ENCODE assay signal across 11 cellular contexts in the genomic region with DNA sequence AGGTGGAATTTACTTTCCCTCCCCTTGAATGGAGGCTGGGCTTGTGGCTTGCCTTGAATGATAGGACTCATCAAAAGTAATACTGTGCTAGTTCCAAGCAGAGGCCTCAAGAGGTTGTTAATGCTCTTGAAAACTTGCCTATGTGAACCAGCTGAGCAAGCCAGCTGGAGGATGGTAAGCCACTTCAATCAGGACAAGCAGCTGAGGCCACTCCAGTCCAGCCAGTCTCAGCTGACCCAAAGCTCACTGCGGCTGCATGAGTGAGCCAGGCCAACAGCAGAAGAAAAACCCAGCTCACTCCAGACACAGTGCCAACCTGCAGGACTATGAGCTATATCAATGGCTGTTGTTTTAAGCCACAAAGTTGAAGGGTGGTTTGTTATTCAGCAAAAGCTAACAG.
DNase-seq lines count a peak whose midpoint lies in the region; ATAC-seq and TF ChIP-seq lines count a peak whose summit lies in the region.
"Had no signal": no experiment of that assay in that cellular context is flagged by ENCODE, and none has a peak within 500 bp of the region (broad histone marks: within the 10 kb centered on the region; RNA-seq: fewer than 3 reads in every experiment).

No MANE protein-coding gene starts in this region.

- CTCF ChIA-PET in PC-9 (lab: Charles Lee): no interaction called here

- H3K9me3 ChIP-seq in esophagus muscularis mucosa: no peaks in the 10 kb centered on the region
- no peaks in the 10 kb centered on the region for H3K9me3 ChIP-seq in PC-9 (ENCODE audit: insufficient read depth, low read depth)
- H3K9me3 ChIP-seq in Karpas-422 (ENCODE audit: low read length): no peaks in the 10 kb centered on the region

- H3K79me2 ChIP-seq in PC-9 (ENCODE audit: low read depth): no peaks in the 10 kb centered on the region
- no peaks in the 10 kb centered on the region for H3K79me2 ChIP-seq in Karpas-422 (ENCODE audit: low read length)

- no peaks in the 10 kb centered on the region for H3K9me2 ChIP-seq in PC-9 (ENCODE audit: insufficient read depth)
- no peaks in the 10 kb centered on the region for H3K9me2 ChIP-seq in Karpas-422 (replicated peaks; ENCODE audit: insufficient read depth, low read length)

- H3K27ac ChIP-seq in esophagus muscularis mucosa (replicated peaks in 1 of 4) (no peak overlapping the region), PC-9 (no peak overlapping the region), Karpas-422 (ENCODE audit: low read length) (no peak overlapping the region)

- H2AFZ ChIP-seq in PC-9: no peak overlapping the region
- H2AFZ ChIP-seq in Karpas-422 (ENCODE audit: low read length): no peak overlapping the region

- no peak for TF ChIP-seq POLR2A in esophagus muscularis mucosa (IDR thresholded peaks at IDR 0.05; ENCODE audit: low read depth)

- no peaks in the 10 kb centered on the region for H3K27me3 ChIP-seq in esophagus muscularis mucosa
- no peaks in the 10 kb centered on the region for H3K27me3 ChIP-seq in PC-9 (ENCODE audit: insufficient read depth, low read depth)
- H3K27me3 ChIP-seq in Karpas-422 (ENCODE audit: low read length): no peaks in the 10 kb centered on the region

- ATAC-seq in GM18870 (IDR thresholded peaks at IDR 0.05; ENCODE audit: unreplicated experiment): peak; percentile 30
- ATAC-seq in GM21786 (IDR thresholded peaks at IDR 0.05; ENCODE audit: unreplicated experiment): peak; percentile 38

- POLR2A ChIA-PET in PC-9 (lab: Charles Lee; ENCODE audit: unreplicated experiment): no interaction called here

- H3K36me3 ChIP-seq in esophagus muscularis mucosa: no peaks in the 10 kb centered on the region
- no peaks in the 10 kb centered on the region for H3K36me3 ChIP-seq in PC-9 (ENCODE audit: low read depth)
- no peaks in the 10 kb centered on the region for H3K36me3 ChIP-seq in Karpas-422 (ENCODE audit: insufficient read depth, low read length)

- H3K9ac ChIP-seq in Karpas-422 (ENCODE audit: low read length): no peak overlapping the region

- no peak overlapping the region for H3K4me3 ChIP-seq in epithelial cell of proximal tubule (ENCODE audit: low read depth, low read length)
- H3K4me3 ChIP-seq in esophagus muscularis mucosa: no peak overlapping the region
- H3K4me3 ChIP-seq in PC-9: no peak overlapping the region
- no peak overlapping the region for H3K4me3 ChIP-seq in Karpas-422 (ENCODE audit: low read length)

- TF ChIP-seq EP300 in esophagus muscularis mucosa (IDR thresholded peaks at IDR 0.05): no peak

- H3K4me1 ChIP-seq in esophagus muscularis mucosa (no peaks in the 10 kb centered on the region), PC-9 (replicated peaks; ENCODE audit: insufficient read depth) (peaks cover 19% of the 10 kb centered on the region; the same call in 1 of the 2 replicates), Karpas-422 (ENCODE audit: low read length) (no peaks in the 10 kb centered on the region)

- no peaks in the 10 kb centered on the region for H4K20me1 ChIP-seq in PC-9 (ENCODE audit: insufficient read depth)
- H4K20me1 ChIP-seq in Karpas-422 (ENCODE audit: insufficient read depth, low read depth, low read length): no peaks in the 10 kb centered on the region

- peak; percentile 65 for DNase-seq in HK-2 (ENCODE audit: unreplicated experiment)
- peak; percentile 25 for DNase-seq in epithelial cell of proximal tubule (ENCODE audit: low read depth)
- DNase-seq in esophagus muscularis mucosa (ENCODE audit: extremely low spot score): no peak
- DNase-seq in PC-9: no peak
- DNase-seq in Karpas-422: no peak
- no peak for DNase-seq in DMS114 treated with DMSO at 0.1 percent for 48 hours (lab: John Stamatoyannopoulos, UW; ENCODE audit: unreplicated experiment)
- DNase-seq: cerebellar nuclear complex; NCI-H1930; stimulated activated CD4-positive, alpha-beta T cell treated with anti-CD3 and anti-CD28 coated beads, Interleukin-4, amount 100 ng/mL, for 24 hours had no signal

- WGBS in esophagus muscularis mucosa: 80% methylated on average over 1 of the region's 1 CpG

- no TSS peak for BruUV-seq in PC-9 (replicated peaks; lab: Mats Ljungman, UMichigan)

- intact Hi-C loops in esophagus muscularis mucosa (cut with DNase I): no loop called here
- intact Hi-C loops in PC-9 (cut with micrococcal nuclease; ENCODE audit: unreplicated experiment): no loop called here

- no peak overlapping the region for H3K4me2 ChIP-seq in PC-9
- no peak overlapping the region for H3K4me2 ChIP-seq in Karpas-422 (ENCODE audit: low read depth, low read length, poor library complexity, severe bottlenecking)

- TF ChIP-seq CTCF in epithelial cell of proximal tubule (conservative IDR thresholded peaks at IDR 0.05; ENCODE audit: low read depth, low read length) (no peak), esophagus muscularis mucosa (IDR thresholded peaks at IDR 0.05) (no peak), PC-9 (conservative IDR thresholded peaks at IDR 0.05) (no peak)

- no peaks in the 10 kb centered on the region for H3F3A ChIP-seq in PC-9 (ENCODE audit: insufficient read depth, low read depth)

Comparison
In these comparisons a context has a peak if more than half of its experiments do, and no peak if none do; other contexts are left out.
1. DNase-seq: peak in HK-2 (single experiment) and epithelial cell of proximal tubule (single experiment); none in esophagus muscularis mucosa (single experiment), PC-9 (0 of 2), Karpas-422 (single experiment) and DMS114 treated with DMSO at 0.1 percent for 48 hours (single experiment).